Comparison of ENCODE assay signal across 9 cellular contexts in the genomic region with DNA sequence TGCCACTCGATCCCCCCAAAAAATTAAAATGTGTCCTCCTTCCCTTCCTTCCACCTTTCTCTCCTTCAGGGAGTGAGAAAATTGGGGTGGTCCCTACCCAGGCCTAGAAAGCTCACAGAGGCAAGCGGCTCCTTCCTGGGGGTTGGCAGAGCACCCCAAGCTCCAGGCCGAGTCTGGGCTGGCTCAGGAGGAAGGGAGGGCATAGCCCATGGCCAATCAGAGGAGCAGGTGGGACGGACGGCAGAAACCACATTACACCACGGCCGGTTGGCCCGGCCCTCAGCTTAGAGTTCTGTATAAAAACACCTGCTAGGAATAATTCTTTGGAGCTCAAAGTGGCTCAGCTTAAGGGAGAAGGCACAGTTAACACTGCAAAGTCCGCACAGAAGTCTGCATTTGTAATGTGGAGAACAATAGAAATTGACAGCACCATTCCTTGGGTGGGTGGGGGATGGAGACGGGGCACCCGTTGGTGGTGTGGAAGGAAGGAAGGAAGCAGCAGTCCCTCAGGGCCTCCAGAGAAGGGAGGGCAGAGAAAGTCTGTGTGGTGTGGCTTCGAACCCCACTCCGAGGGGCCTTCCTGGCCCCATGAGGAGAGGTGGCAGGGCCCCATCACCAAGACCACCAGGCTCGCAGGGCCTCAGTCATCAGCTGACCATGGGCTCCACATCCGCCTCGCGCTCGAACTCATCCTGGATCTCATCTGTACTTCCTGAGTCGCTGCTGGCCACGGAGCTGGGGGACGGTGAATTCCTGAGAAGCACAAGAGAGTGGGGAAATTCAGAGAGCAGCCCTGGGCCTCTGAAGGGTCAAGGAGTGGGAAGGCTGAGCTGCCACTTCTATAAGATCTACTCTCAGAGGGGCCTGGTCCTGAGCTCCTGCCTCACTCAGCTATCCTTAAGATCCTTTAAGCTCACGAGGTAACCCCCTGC. TPM values are rescaled to one million over a fixed set of nuclear protein-coding genes. Genes with fewer than 3 reads are reported as not detected.
A peak's percentile ranks its signal among the peaks of the same experiment; 100 is the strongest.
DNase-seq lines count a peak whose midpoint lies in the region; ATAC-seq and TF ChIP-seq lines count a peak whose summit lies in the region.
"Had no signal": no experiment of that assay in that cellular context is flagged by ENCODE, and none has a peak within 500 bp of the region (broad histone marks: within the 10 kb centered on the region; RNA-seq: fewer than 3 reads in every experiment).

No MANE protein-coding gene starts in this region.

- H3K27ac ChIP-seq in HUES64 (ENCODE audit: low read depth, low read length) (no peak overlapping the region), layer of hippocampus (ENCODE audit: low read depth, low read length) (peak overlapping the region; percentile 77), thoracic aorta (peak overlapping the region; percentile 55 to 68)

- H3K4me3 ChIP-seq in HUES64 (ENCODE audit: low read length), result no peak overlapping the region
- no peak overlapping the region for H3K4me3 ChIP-seq in thoracic aorta
- H3K4me3 ChIP-seq: lung had no signal

- H3K27me3 ChIP-seq in HUES64 (ENCODE audit: insufficient read depth, low read length) (peaks cover 4% of the 10 kb centered on the region; the same call in 1 of the 2 replicates), layer of hippocampus (ENCODE audit: control insufficient read depth, insufficient read depth, low read length) (no peaks in the 10 kb centered on the region), thoracic aorta (replicated peaks; ENCODE audit: insufficient read depth) (no peaks in the 10 kb centered on the region)

- peak overlapping the region; percentile 62 for H3K27ac Mint-ChIP-seq in activated naive CD8-positive, alpha-beta T cell treated with anti-CD3 and anti-CD28 coated beads for 36 hours

- H3K9ac ChIP-seq in HUES64 (ENCODE audit: low read depth, low read length), result peak overlapping the region; percentile 32; the same call in 1 of the 2 replicates

- no peak for TF ChIP-seq CTCF in thoracic aorta (IDR thresholded peaks at IDR 0.05)

- H3K9me3 ChIP-seq in HUES64 (ENCODE audit: insufficient read depth, low read depth, low read length), result no peaks in the 10 kb centered on the region
- no peaks in the 10 kb centered on the region for H3K9me3 ChIP-seq in thoracic aorta

- peaks cover 27% of the 10 kb centered on the region for H3K36me3 Mint-ChIP-seq in activated naive CD8-positive, alpha-beta T cell treated with anti-CD3 and anti-CD28 coated beads for 36 hours

- no peak overlapping the region for H3K4me3 Mint-ChIP-seq in activated naive CD8-positive, alpha-beta T cell treated with anti-CD3 and anti-CD28 coated beads for 36 hours

- H3K4me1 ChIP-seq in HUES64 (ENCODE audit: insufficient read depth, low read length) (0 out of 2 replicates have a peak, but pooled peaks cover 2% of the 10 kb centered on the region), thoracic aorta (ENCODE audit: control insufficient read depth in 1 of 2, low read depth in 2 of 2) (peaks cover 14 to 25% of the 10 kb centered on the region in 2 donors)

- DNase-seq in activated naive CD8-positive, alpha-beta T cell treated with anti-CD3 and anti-CD28 coated beads for 36 hours, result no peak
- DNase-seq in thoracic aorta (ENCODE audit: low spot score), result no peak
- DNase-seq in inferior parietal cortex (ENCODE audit: extremely low spot score), result no peak
- DNase-seq in activated CD8-positive, alpha-beta memory T cell treated with anti-CD3 and anti-CD28 coated beads, Interleukin-2, amount 50 U/mL, for 48 hours, result no peak
- no peak for DNase-seq in NCI-H1694 (lab: John Stamatoyannopoulos, UW)
- DNase-seq: RPMI8226 had no signal

- WGBS in HUES64, result 89% methylated on average over 22 of the region's 22 CpGs

- peaks cover 2% of the 10 kb centered on the region for H3K9me3 Mint-ChIP-seq in activated naive CD8-positive, alpha-beta T cell treated with anti-CD3 and anti-CD28 coated beads for 36 hours

- peaks cover 21% of the 10 kb centered on the region for H3K4me1 Mint-ChIP-seq in activated naive CD8-positive, alpha-beta T cell treated with anti-CD3 and anti-CD28 coated beads for 36 hours

- H3K36me3 ChIP-seq in HUES64 (ENCODE audit: insufficient read depth, low read length) (peaks cover 17% of the 10 kb centered on the region; the same call in 1 of the 2 replicates), thoracic aorta (peaks cover 24% of the 10 kb centered on the region)

- H3K27me3 Mint-ChIP-seq in activated naive CD8-positive, alpha-beta T cell treated with anti-CD3 and anti-CD28 coated beads for 36 hours, result no peaks in the 10 kb centered on the region

- no peak for ATAC-seq in thoracic aorta (ENCODE audit: insufficient number of reproducible peaks, low FRiP score, low read depth)

RNA-seq across cellular contexts. Expression of a gene that starts 5.8 kb away (rescaled TPM):
- polyA plus RNA-seq in HUES64 (2013, experiment 1 of 2), result 20.7 TPM
- 17.5 TPM for polyA plus RNA-seq in HUES64 (2013, experiment 2 of 2)
- total RNA-seq in activated naive CD8-positive, alpha-beta T cell treated with anti-CD3 and anti-CD28 coated beads for 36 hours, result 1 to 10 TPM; 3.9 to 4.7 TPM
- total RNA-seq in thoracic aorta, result 10 to 100 TPM in 1 of 2 donors, 1 to 10 TPM in 1; 9.6 to 24.2 TPM

RNA-seq across cellular contexts. Expression of a gene that starts 48.3 kb away (rescaled TPM):
- polyA plus RNA-seq in HUES64 (2013, experiment 1 of 2), result 3.8 TPM
- 3.2 TPM for polyA plus RNA-seq in HUES64 (2013, experiment 2 of 2)
- 10 to 100 TPM; 21.4 to 21.7 TPM for total RNA-seq in activated naive CD8-positive, alpha-beta T cell treated with anti-CD3 and anti-CD28 coated beads for 36 hours
- 10 to 100 TPM; 24.8 to 27.7 TPM for total RNA-seq in thoracic aorta

RNA-seq across cellular contexts. Expression of a gene that starts 48.7 kb away (rescaled TPM):
- not detected for polyA plus RNA-seq in HUES64 (2013, experiment 1 of 2)
- polyA plus RNA-seq in HUES64 (2013, experiment 2 of 2), result not detected
- not detected for total RNA-seq in activated naive CD8-positive, alpha-beta T cell treated with anti-CD3 and anti-CD28 coated beads for 36 hours
- not detected for total RNA-seq in thoracic aorta
- total RNA-seq: lung had no signal
- polyA plus RNA-seq: lung had no signal
